In genomic region chr20:20092852-20093251, GRCh38 we compare ENCODE assay signal across 28 cellular contexts.
"Had no signal": no experiment of that assay in that cellular context is flagged by ENCODE, and none has a peak within 500 bp of the region (broad histone marks: within the 10 kb centered on the region; RNA-seq: fewer than 3 reads in every experiment).

No MANE protein-coding gene starts in this region.

- H3K9me3 ChIP-seq: adrenal gland, body of pancreas, esophagus muscularis mucosa, gastroesophageal sphincter had no signal

- DNase-seq: activated CD4-positive, alpha-beta memory T cell treated with anti-CD3 and anti-CD28 coated beads, Interleukin-2, amount 10 ng/mL, durations not matched to agents 7 days and 5 days; activated CD4-positive, alpha-beta T cell treated with anti-CD3 and anti-CD28 coated beads for 1 hour; activated CD4-positive, alpha-beta T cell treated with anti-CD3 and anti-CD28 coated beads for 4 hours; activated CD4-positive, alpha-beta T cell treated with anti-CD3 and anti-CD28 coated beads, Interleukin-2, amount 10 ng/mL, durations not matched to agents 7 days and 5 days; activated CD4-positive, alpha-beta T cell treated with anti-CD3 and anti-CD28 coated beads, Interleukin-2, amount 50 U/mL, for 4 hours; activated effector memory CD4-positive, alpha-beta T cell treated with Interleukin-2 at 50 U/mL for 16 hours; activated gamma-delta T cell treated with Interleukin-2 at 50 U/mL for 16 hours; activated naive CD4-positive, alpha-beta T cell treated with anti-CD3 and anti-CD28 coated beads, Interleukin-2, amount 50 U/mL, for 16 hours; activated naive CD4-positive, alpha-beta T cell treated with Interleukin-2 at 50 U/mL for 16 hours; activated T-cell treated with anti-CD3 and anti-CD28 coated beads, Interleukin-2, amount 50 U/mL, for 4 hours; adrenal gland; amygdala; aorta; body of pancreas; caudate nucleus; cortex of kidney; dermis blood vessel endothelial cell; effector CD4-positive, alpha-beta T cell; effector memory CD8-positive, alpha-beta T cell; erythroblast; foreskin melanocyte; head of caudate nucleus; hypothalamus; T-helper 2 cell had no signal

- H3K27me3 ChIP-seq: adrenal gland, body of pancreas, esophagus muscularis mucosa had no signal

- H3K4me3 ChIP-seq: adrenal gland, body of pancreas, esophagus muscularis mucosa, gastroesophageal sphincter had no signal

- ATAC-seq: activated T-cell treated with anti-CD3 and anti-CD28 coated beads, Interleukin-2, amount 50 U/mL, for 4 hours; activated T-helper 17 cell treated with anti-CD3 and anti-CD28 coated beads, Interleukin-2, amount 50 U/mL, for 72 hours; body of pancreas; effector memory CD8-positive, alpha-beta T cell; gastroesophageal sphincter; WTC11 had no signal

- H3K36me3 ChIP-seq: adrenal gland, gastroesophageal sphincter had no signal

- H3K4me1 ChIP-seq: adrenal gland, body of pancreas, esophagus muscularis mucosa, gastroesophageal sphincter had no signal
